18 cellular contexts compared by ENCODE assay signal in the genomic region with DNA sequence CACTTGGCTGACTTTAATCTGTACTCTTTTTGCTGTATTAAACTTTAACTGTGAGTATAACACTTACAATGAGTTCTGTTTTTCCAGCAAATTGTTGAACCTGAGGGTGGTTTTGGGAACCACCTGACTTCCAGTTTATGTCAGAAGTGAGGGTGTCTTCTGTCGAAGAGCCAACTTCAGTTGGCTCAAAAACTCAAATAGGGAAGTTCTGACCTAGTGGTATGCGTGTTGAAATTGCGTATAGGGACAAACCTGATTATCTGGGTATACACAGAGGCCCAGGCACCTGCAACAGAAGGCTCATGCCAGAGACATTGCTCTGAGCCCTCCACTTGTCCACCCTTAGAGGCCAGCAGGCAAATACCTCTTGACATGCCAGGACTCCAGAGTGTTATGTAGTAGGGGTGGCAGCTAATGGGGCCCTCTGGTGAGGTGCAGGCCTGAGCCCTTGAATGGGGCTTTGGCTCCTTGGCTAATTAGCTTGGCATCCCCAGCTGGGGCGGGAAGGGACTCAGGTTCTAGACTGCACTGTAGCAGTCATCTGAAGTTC.
DNase-seq lines count a peak whose midpoint lies in the region; ATAC-seq and TF ChIP-seq lines count a peak whose summit lies in the region.
"Had no signal": no experiment of that assay in that cellular context is flagged by ENCODE, and none has a peak within 500 bp of the region (broad histone marks: within the 10 kb centered on the region; RNA-seq: fewer than 3 reads in every experiment).

No MANE protein-coding gene starts in this region.

- H3K4me3 Mint-ChIP-seq in stimulated activated memory B cell treated with anti-CD40 and anti-IgM and Interleukin-4, amounts not matched to agents 10 μg/mL and 1 μg/mL and 100 μg/mL, for 72 hours, result no peak overlapping the region
- H3K4me3 Mint-ChIP-seq: stimulated activated effector memory CD8-positive, alpha-beta T cell treated with anti-CD3 and anti-CD28 coated beads, Interleukin-12 subunit alpha, Interleukin-12 subunit beta, amount 100 ng/mL, for 72 hours had no signal

- peak overlapping the region; percentile 74 for H3K27ac Mint-ChIP-seq in stimulated activated memory B cell treated with anti-CD40 and anti-IgM and Interleukin-4, amounts not matched to agents 10 μg/mL and 1 μg/mL and 100 μg/mL, for 72 hours
- H3K27ac Mint-ChIP-seq: stimulated activated effector memory CD8-positive, alpha-beta T cell treated with anti-CD3 and anti-CD28 coated beads, Interleukin-12 subunit alpha, Interleukin-12 subunit beta, amount 100 ng/mL, for 72 hours had no signal

- no peaks in the 10 kb centered on the region for H3K36me3 ChIP-seq in brain microvascular endothelial cell (replicated peaks)
- H3K36me3 ChIP-seq: gastrocnemius medialis, left ventricle myocardium inferior, tibial nerve, WERI-Rb-1 had no signal

- H3K9me3 Mint-ChIP-seq in stimulated activated memory B cell treated with anti-CD40 and anti-IgM and Interleukin-4, amounts not matched to agents 10 μg/mL and 1 μg/mL and 100 μg/mL, for 72 hours, result no peaks in the 10 kb centered on the region
- H3K9me3 Mint-ChIP-seq: stimulated activated effector memory CD8-positive, alpha-beta T cell treated with anti-CD3 and anti-CD28 coated beads, Interleukin-12 subunit alpha, Interleukin-12 subunit beta, amount 100 ng/mL, for 72 hours had no signal

- H3K4me3 ChIP-seq in HL-60 (replicated peaks; ENCODE audit: insufficient read depth, low read length) (no peak overlapping the region), brain microvascular endothelial cell (ENCODE audit: low read depth, low read length) (no peak overlapping the region)
- H3K4me3 ChIP-seq: gastrocnemius medialis, left ventricle myocardium inferior, skin epidermis, tibial nerve had no signal

- H3K27me3 Mint-ChIP-seq in stimulated activated memory B cell treated with anti-CD40 and anti-IgM and Interleukin-4, amounts not matched to agents 10 μg/mL and 1 μg/mL and 100 μg/mL, for 72 hours, result peaks cover 25% of the 10 kb centered on the region

- TF ChIP-seq CTCF in HL-60 (IDR thresholded peaks at IDR 0.05; ENCODE audit: insufficient read depth, low read length) (no peak), brain microvascular endothelial cell (IDR thresholded peaks at IDR 0.05; ENCODE audit: low read depth, low read length, missing control alignments) (no peak)

- H3K36me3 Mint-ChIP-seq in stimulated activated memory B cell treated with anti-CD40 and anti-IgM and Interleukin-4, amounts not matched to agents 10 μg/mL and 1 μg/mL and 100 μg/mL, for 72 hours, result no peaks in the 10 kb centered on the region
- H3K36me3 Mint-ChIP-seq: stimulated activated effector memory CD8-positive, alpha-beta T cell treated with anti-CD3 and anti-CD28 coated beads, Interleukin-12 subunit alpha, Interleukin-12 subunit beta, amount 100 ng/mL, for 72 hours had no signal

- DNase-seq in HL-60 (ENCODE audit: low read depth in 1 of 2, low spot score in 1 of 2) (peak in 1 of 2 experiments; percentile 61), OCI-M1 (lab: John Stamatoyannopoulos, UW) (peak; percentile 56), brain microvascular endothelial cell (no peak), NAMALWA (ENCODE audit: low spot score) (no peak)
- DNase-seq in stimulated activated CD4-positive, alpha-beta T cell treated with anti-CD3 and anti-CD28 coated beads, Interleukin-12 subunit alpha, Interleukin-12 subunit beta, amount 100 ng/mL, for 4 hours, result no peak
- DNase-seq in activated effector memory CD4-positive, alpha-beta T cell treated with Interleukin-2 at 50 U/mL for 16 hours, result no peak
- DNase-seq: activated CD8-positive, alpha-beta memory T cell treated with anti-CD3 and anti-CD28 coated beads for 24 hours; activated gamma-delta T cell treated with Interleukin-2 at 50 U/mL for 16 hours; C1 segment of cervical spinal cord; Karpas-422; left ventricle myocardium inferior; NCI-H2227 treated with DMSO at 0.1 percent for 48 hours; WERI-Rb-1 had no signal

- ATAC-seq in stimulated activated memory B cell treated with anti-CD40 and anti-IgM and Interleukin-4, amounts not matched to agents 10 μg/mL and 1 μg/mL and 100 μg/mL, for 72 hours, result peak; percentile 47

- no peaks in the 10 kb centered on the region for H3K27me3 ChIP-seq in HL-60 (ENCODE audit: insufficient read depth, poor library complexity, severe bottlenecking)
- no peaks in the 10 kb centered on the region for H3K27me3 ChIP-seq in brain microvascular endothelial cell (replicated peaks)
- H3K27me3 ChIP-seq: gastrocnemius medialis, tibial nerve had no signal

- H3K27ac ChIP-seq in HL-60 (replicated peaks) (peak overlapping the region; percentile 28), brain microvascular endothelial cell (peak overlapping the region; percentile 37)
- H3K27ac ChIP-seq: gastrocnemius medialis, left ventricle myocardium inferior, tibial nerve, WERI-Rb-1 had no signal

- peaks cover 53% of the 10 kb centered on the region for H3K4me1 Mint-ChIP-seq in stimulated activated memory B cell treated with anti-CD40 and anti-IgM and Interleukin-4, amounts not matched to agents 10 μg/mL and 1 μg/mL and 100 μg/mL, for 72 hours

- in situ Hi-C loops in brain microvascular endothelial cell (cut with HindIII; ENCODE audit: low pct_ligation_motif_present, low sequenced_read_pairs), result no loop called here
